In the genomic region with DNA sequence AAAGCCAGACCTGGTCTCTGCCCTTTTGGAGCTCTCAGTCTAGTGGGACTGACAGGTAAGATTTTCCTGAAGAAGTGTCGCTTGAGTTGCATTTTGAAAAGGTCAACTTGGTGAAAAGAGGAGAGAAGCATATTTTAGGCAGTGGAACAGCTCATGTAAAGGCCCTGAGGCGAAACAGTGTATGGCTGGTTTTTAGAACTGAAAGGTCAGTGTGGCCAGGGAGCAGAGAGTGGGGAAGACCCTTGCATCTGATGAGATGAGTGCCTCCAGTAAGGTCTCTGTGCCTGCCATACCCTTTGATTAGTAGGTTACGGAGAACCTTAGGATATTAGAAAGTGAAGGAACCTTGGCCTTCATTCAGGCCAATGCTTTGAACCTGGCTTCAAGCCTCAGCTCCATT, we compare ENCODE assay signal across 31 cellular contexts. TPM values are rescaled to one million over a fixed set of nuclear protein-coding genes. Genes with fewer than 3 reads are reported as not detected.
"Had no signal": no experiment of that assay in that cellular context is flagged by ENCODE, and none has a peak within 500 bp of the region (broad histone marks: within the 10 kb centered on the region; RNA-seq: fewer than 3 reads in every experiment).

No MANE protein-coding gene starts in this region.

- DNase-seq: activated CD4-positive, alpha-beta T cell treated with anti-CD3 and anti-CD28 coated beads, Interleukin-2, amount 10 ng/mL, durations not matched to agents 24 days and 14 days; activated CD4-positive, alpha-beta T cell treated with anti-CD3 and anti-CD28 coated beads, Interleukin-2, amount 50 U/mL, for 48 hours; activated CD8-positive, alpha-beta T cell treated with anti-CD3 and anti-CD28 coated beads, Interleukin-2, amount 10 ng/mL, durations not matched to agents 7 days and 5 days; activated naive CD4-positive, alpha-beta T cell treated with anti-CD3 and anti-CD28 coated beads, Interleukin-2, amount 10 ng/mL, durations not matched to agents 7 days and 5 days; activated T-cell treated with anti-CD3 and anti-CD28 coated beads, Interleukin-2, amount 50 U/mL, for 24 hours; amygdala; central memory CD4-positive, alpha-beta T cell; IMR-90; Karpas-422; KBM-7; NCI-H1105; NCI-H1417 treated with DMSO at 0.1 percent for 48 hours; NCI-H1930; NCI-H2081 treated with DMSO at 0.1 percent for 48 hours; NCI-H226; NCI-H524; PC-3; SIG-M5; SW 1271; T-helper 1 cell; T-helper 2 cell; T-helper 9 cell; WERI-Rb-1 had no signal

- ATAC-seq: activated CD8-positive, alpha-beta T cell treated with anti-CD3 and anti-CD28 coated beads, Interleukin-2, amount 10 ng/mL, durations not matched to agents 7 days and 5 days; Right ventricle myocardium inferior; SK-N-SH treated with all-trans-retinoic acid at 6 μM for 48 hours had no signal

- H3K27me3 Mint-ChIP-seq: activated CD4-positive, alpha-beta T cell treated with anti-CD3 and anti-CD28 coated beads, Interleukin-2, amount 10 ng/mL, durations not matched to agents 24 days and 14 days; activated naive CD8-positive, alpha-beta T cell had no signal

- H3K27ac ChIP-seq: WERI-Rb-1 had no signal

- H3K27ac Mint-ChIP-seq: activated CD4-positive, alpha-beta T cell treated with anti-CD3 and anti-CD28 coated beads, Interleukin-2, amount 10 ng/mL, durations not matched to agents 24 days and 14 days; activated CD8-positive, alpha-beta T cell treated with anti-CD3 and anti-CD28 coated beads, Interleukin-2, amount 10 ng/mL, durations not matched to agents 7 days and 5 days; activated naive CD4-positive, alpha-beta T cell treated with anti-CD3 and anti-CD28 coated beads, Interleukin-2, amount 10 ng/mL, durations not matched to agents 7 days and 5 days; activated naive CD8-positive, alpha-beta T cell; activated T-cell treated with anti-CD3 and anti-CD28 coated beads, Interleukin-2, amount 50 U/mL, for 24 hours; brain had no signal

- H3K9me3 Mint-ChIP-seq: activated CD4-positive, alpha-beta T cell treated with anti-CD3 and anti-CD28 coated beads, Interleukin-2, amount 10 ng/mL, durations not matched to agents 24 days and 14 days; activated T-helper 2 cell treated with anti-CD3 and anti-CD28 coated beads, Interferon-gamma antibody, Interleukin-2, Interleukin-4, amounts not matched to agents 10 μg/mL and 5 μg/mL and 100 μg/mL, durations not matched to agents 14 hours and 24 hours and 36 hours had no signal

- H3K36me3 Mint-ChIP-seq: activated naive CD4-positive, alpha-beta T cell treated with anti-CD3 and anti-CD28 coated beads, Interleukin-2, amount 10 ng/mL, durations not matched to agents 7 days and 5 days; activated naive CD8-positive, alpha-beta T cell; brain had no signal

- H3K4me1 Mint-ChIP-seq: activated naive CD4-positive, alpha-beta T cell treated with anti-CD3 and anti-CD28 coated beads, Interleukin-2, amount 10 ng/mL, durations not matched to agents 7 days and 5 days had no signal

- H3K4me3 Mint-ChIP-seq: activated CD4-positive, alpha-beta T cell treated with anti-CD3 and anti-CD28 coated beads, Interleukin-2, amount 10 ng/mL, durations not matched to agents 24 days and 14 days; activated CD8-positive, alpha-beta T cell treated with anti-CD3 and anti-CD28 coated beads, Interleukin-2, amount 10 ng/mL, durations not matched to agents 7 days and 5 days; activated naive CD4-positive, alpha-beta T cell treated with anti-CD3 and anti-CD28 coated beads, Interleukin-2, amount 10 ng/mL, durations not matched to agents 7 days and 5 days; activated naive CD8-positive, alpha-beta T cell; activated T-cell treated with anti-CD3 and anti-CD28 coated beads, Interleukin-2, amount 50 U/mL, for 24 hours; brain had no signal

- H3K36me3 ChIP-seq: WERI-Rb-1 had no signal

- FAIRE-seq: astrocyte, bronchial epithelial cell, RCC 7860 had no signal

RNA-seq across cellular contexts. Expression of a gene that starts 58.4 kb away (rescaled TPM):
- total RNA-seq: IMR-90 had no signal
- polyA plus RNA-seq: IMR-90 had no signal
